8 cellular contexts compared by ENCODE assay signal in the genomic region with DNA sequence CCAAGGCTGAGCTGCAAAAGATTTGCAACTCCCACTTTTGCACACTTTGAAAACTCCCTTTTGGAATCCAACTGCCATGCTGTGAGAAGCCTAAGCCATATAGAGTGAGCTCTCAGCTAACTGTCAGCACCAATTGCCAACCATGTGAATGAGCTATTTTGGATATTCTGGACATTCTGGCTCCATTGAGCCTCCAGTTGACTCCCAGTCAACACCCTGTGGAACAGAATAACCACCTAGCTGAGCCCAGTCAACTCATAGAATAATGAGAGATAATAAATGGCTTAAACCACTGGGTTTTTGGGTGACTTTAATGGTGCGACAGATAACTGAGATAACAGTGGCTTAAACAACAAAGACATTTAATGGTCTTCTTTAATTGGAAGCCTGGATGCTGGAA.
"Had no signal": no experiment of that assay in that cellular context is flagged by ENCODE, and none has a peak within 500 bp of the region (broad histone marks: within the 10 kb centered on the region; RNA-seq: fewer than 3 reads in every experiment).

No MANE protein-coding gene starts in this region.

- ATAC-seq: GM12878 had no signal

- H3K4me3 ChIP-seq: GM12878 had no signal

- FAIRE-seq: G401.6, GM12878, GM12891, GM12892, GM18507, GM19239 had no signal

- DNase-seq: GDM1, GF-D8 had no signal
